8 cellular contexts compared by ENCODE assay signal in the genomic region with DNA sequence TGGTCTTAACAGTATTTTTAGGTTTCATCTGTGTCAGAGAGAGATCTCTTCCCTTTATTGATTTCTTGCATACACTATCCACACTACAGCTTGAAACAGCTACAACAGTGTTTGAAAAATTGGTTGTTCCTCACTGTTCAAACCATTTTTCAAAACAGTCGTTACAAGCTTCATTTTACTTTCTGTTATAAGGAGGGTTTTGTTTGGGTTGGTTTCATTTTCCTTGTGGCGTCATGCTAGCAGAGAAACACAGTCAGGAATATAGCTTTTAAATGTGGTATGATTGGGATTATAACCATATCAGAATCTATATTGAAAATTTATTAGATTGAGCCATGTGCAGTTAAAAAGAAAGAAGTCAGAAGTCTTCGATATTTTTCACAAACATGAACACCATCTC.
DNase-seq lines count a peak whose midpoint lies in the region; ATAC-seq, FAIRE-seq and TF ChIP-seq lines count a peak whose summit lies in the region.

No MANE protein-coding gene starts in this region.

- H3K27me3 Mint-ChIP-seq in Calu3 (ENCODE audit: unreplicated experiment) = no peaks in the 10 kb centered on the region
- H3K27me3 Mint-ChIP-seq in central memory CD8-positive, alpha-beta T cell = no peaks in the 10 kb centered on the region

- no peaks in the 10 kb centered on the region for H3K36me3 ChIP-seq in osteoblast (ENCODE audit: insufficient read depth, low read length)

- no peaks in the 10 kb centered on the region for H3K9me3 Mint-ChIP-seq in Calu3 (ENCODE audit: low read depth, unreplicated experiment)
- no peaks in the 10 kb centered on the region for H3K9me3 Mint-ChIP-seq in central memory CD8-positive, alpha-beta T cell

- H3K27me3 ChIP-seq in osteoblast (ENCODE audit: insufficient read depth, low read length) = no peaks in the 10 kb centered on the region

- CTCF ChIA-PET in Calu3 (lab: Charles Lee) = interaction anchor here (1.0 to 1.4 kb wide), 2 partner anchors 12 to 19 kb away, joined by 3 to 4 read pairs; no protein-coding TSS in a partner anchor

- peaks cover 15% of the 10 kb centered on the region for H3K4me1 ChIP-seq in osteoblast (ENCODE audit: insufficient read depth, low read length)

- no peaks in the 10 kb centered on the region for H4K20me1 ChIP-seq in osteoblast (ENCODE audit: insufficient read depth, low read length)

- ATAC-seq in HG02623 (IDR thresholded peaks at IDR 0.05; ENCODE audit: unreplicated experiment) (peak; percentile 53), HG03139 (IDR thresholded peaks at IDR 0.05; ENCODE audit: unreplicated experiment) (no peak)
- no peak for ATAC-seq in central memory CD8-positive, alpha-beta T cell (replicated peaks; ENCODE audit: extremely low read depth, poor library complexity, severe bottlenecking)

- H3K4me3 ChIP-seq in osteoblast (ENCODE audit: insufficient read depth, low read length) = peak overlapping the region; percentile 68

- peak overlapping the region; percentile 93 for H3K4me2 ChIP-seq in osteoblast (ENCODE audit: insufficient read depth, low read length)

- peak overlapping the region; percentile 79 for H3K27ac Mint-ChIP-seq in Calu3 (ENCODE audit: unreplicated experiment)
- H3K27ac Mint-ChIP-seq in central memory CD8-positive, alpha-beta T cell (ENCODE audit: low read depth) = peak overlapping the region; percentile 73

- peak overlapping the region; percentile 62 for H3K4me3 Mint-ChIP-seq in Calu3 (ENCODE audit: low read depth, unreplicated experiment)
- H3K4me3 Mint-ChIP-seq in central memory CD8-positive, alpha-beta T cell = peak overlapping the region; percentile 59

- TF ChIP-seq POLR2A in GM12891 (IDR thresholded peaks at IDR 0.05; ENCODE audit: low read depth, low read length) = no peak

- no peaks in the 10 kb centered on the region for H3K36me3 Mint-ChIP-seq in Calu3 (ENCODE audit: insufficient read depth, unreplicated experiment)
- H3K36me3 Mint-ChIP-seq in central memory CD8-positive, alpha-beta T cell (ENCODE audit: insufficient read depth) = no peaks in the 10 kb centered on the region

- BruUV-seq in Calu3 (replicated peaks; lab: Mats Ljungman, UMichigan) = no TSS peak

- no peak for TF ChIP-seq CTCF in Calu3 (IDR thresholded peaks at IDR 0.05; ENCODE audit: unreplicated experiment)
- no peak for TF ChIP-seq CTCF in osteoblast (IDR thresholded peaks at IDR 0.05; ENCODE audit: extremely low read depth, low read depth, low read length)

- DNase-seq in Calu3 = no peak
- DNase-seq in central memory CD8-positive, alpha-beta T cell (ENCODE audit: low spot score in 2 of 2) = no peak
- DNase-seq in osteoblast (ENCODE audit: insufficient read length, low spot score, missing footprints) = peak; percentile 56
- DNase-seq in NK-92 (lab: John Stamatoyannopoulos, UW; ENCODE audit: unreplicated experiment) = no peak
- no peak for DNase-seq in activated gamma-delta T cell (lab: John Stamatoyannopoulos, UW)
- no peak for DNase-seq in GM12891 (ENCODE audit: insufficient read length, low spot score)

- no peak for FAIRE-seq in GM12891 (lab: Jason Lieb, UNC)

- peak overlapping the region; percentile 84 for H3K27ac ChIP-seq in osteoblast (ENCODE audit: low read depth, low read length)

- intact Hi-C loops in Calu3 (cut with micrococcal nuclease; ENCODE audit: unreplicated experiment) = no loop called here

- H3K79me2 ChIP-seq in osteoblast (ENCODE audit: insufficient read depth, low read length) = no peaks in the 10 kb centered on the region

- H2AFZ ChIP-seq in osteoblast (ENCODE audit: low read length) = peak overlapping the region; percentile 86

- H3K4me1 Mint-ChIP-seq in Calu3 (ENCODE audit: low read depth, unreplicated experiment) = peaks cover 37% of the 10 kb centered on the region
- peaks cover 37% of the 10 kb centered on the region for H3K4me1 Mint-ChIP-seq in central memory CD8-positive, alpha-beta T cell

- no peaks in the 10 kb centered on the region for H3K9me3 ChIP-seq in osteoblast (ENCODE audit: low read depth, low read length)

TF ChIP-seq in GM12891, 5 proteins besides CTCF, POLR2A, EP300 and RAD21:
- no peak for TF ChIP-seq POLR2AphosphoS5 (IDR thresholded peaks at IDR 0.05; ENCODE audit: low read depth, low read length)
- TF ChIP-seq POU2F2 (IDR thresholded peaks at IDR 0.05; ENCODE audit: low read depth, low read length) = no peak
- no peak for TF ChIP-seq TAF1 (IDR thresholded peaks at IDR 0.05; ENCODE audit: low read depth, low read length)
- TF ChIP-seq PAX5 (IDR thresholded peaks at IDR 0.05; ENCODE audit: insufficient read depth, low read length, severe bottlenecking) = no peak
- TF ChIP-seq SPI1 (IDR thresholded peaks at IDR 0.05; ENCODE audit: low read depth, low read length) = no peak
